In the genomic region with DNA sequence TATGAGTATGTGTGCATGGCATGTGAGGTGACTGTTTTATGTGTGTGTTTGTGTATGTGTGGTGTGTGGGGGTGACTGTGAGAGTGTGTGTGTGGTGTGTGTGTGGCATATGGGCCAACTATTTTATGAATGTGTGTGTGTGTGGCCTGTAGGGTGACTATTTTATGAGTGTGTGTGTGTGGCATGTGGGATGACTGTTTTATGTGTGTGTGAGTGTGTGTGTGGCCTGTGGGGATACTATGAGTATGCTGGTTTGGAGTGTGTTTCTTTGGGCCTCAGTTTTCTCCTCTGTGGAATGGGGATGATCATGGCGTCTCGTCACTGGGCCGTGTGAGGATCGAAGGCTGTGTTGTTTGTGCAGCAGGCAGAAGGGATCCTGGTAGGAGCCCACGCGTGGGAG, we compare ENCODE assay signal across 1 cellular context.
TF ChIP-seq lines count a peak whose summit lies in the region.

No MANE protein-coding gene starts in this region.

TF ChIP-seq in K562, 482 proteins besides CTCF, POLR2A, EP300 and RAD21 (continued from another document and continues in another):
- no peak for TF ChIP-seq TOE1 (IDR thresholded peaks at IDR 0.05; ENCODE audit: borderline replicate concordance)
- TF ChIP-seq TOE1 (CRISPR knock-in tag; IDR thresholded peaks at IDR 0.05; ENCODE audit: borderline replicate concordance, low read depth): no peak
- no peak for TF ChIP-seq KDM2B (CRISPR knock-in tag; IDR thresholded peaks at IDR 0.05)
- no peak for TF ChIP-seq ZNF263 (CRISPR knock-in tag; IDR thresholded peaks at IDR 0.05; ENCODE audit: borderline replicate concordance)
- TF ChIP-seq SMARCA4 (IDR thresholded peaks at IDR 0.05): 0 out of 2 replicates have a peak, but pooled peaks have one; percentile 9
- peak; percentile 92 for TF ChIP-seq ADNP (tag; IDR thresholded peaks at IDR 0.05)
- TF ChIP-seq ZNF75A (CRISPR knock-in tag; IDR thresholded peaks at IDR 0.05): no peak
- TF ChIP-seq SMARCB1 (IDR thresholded peaks at IDR 0.05; ENCODE audit: insufficient read length, low read depth): no peak
- no peak for TF ChIP-seq ZHX1 (conservative IDR thresholded peaks at IDR 0.05; ENCODE audit: low read length)
- TF ChIP-seq, protein P1, sequence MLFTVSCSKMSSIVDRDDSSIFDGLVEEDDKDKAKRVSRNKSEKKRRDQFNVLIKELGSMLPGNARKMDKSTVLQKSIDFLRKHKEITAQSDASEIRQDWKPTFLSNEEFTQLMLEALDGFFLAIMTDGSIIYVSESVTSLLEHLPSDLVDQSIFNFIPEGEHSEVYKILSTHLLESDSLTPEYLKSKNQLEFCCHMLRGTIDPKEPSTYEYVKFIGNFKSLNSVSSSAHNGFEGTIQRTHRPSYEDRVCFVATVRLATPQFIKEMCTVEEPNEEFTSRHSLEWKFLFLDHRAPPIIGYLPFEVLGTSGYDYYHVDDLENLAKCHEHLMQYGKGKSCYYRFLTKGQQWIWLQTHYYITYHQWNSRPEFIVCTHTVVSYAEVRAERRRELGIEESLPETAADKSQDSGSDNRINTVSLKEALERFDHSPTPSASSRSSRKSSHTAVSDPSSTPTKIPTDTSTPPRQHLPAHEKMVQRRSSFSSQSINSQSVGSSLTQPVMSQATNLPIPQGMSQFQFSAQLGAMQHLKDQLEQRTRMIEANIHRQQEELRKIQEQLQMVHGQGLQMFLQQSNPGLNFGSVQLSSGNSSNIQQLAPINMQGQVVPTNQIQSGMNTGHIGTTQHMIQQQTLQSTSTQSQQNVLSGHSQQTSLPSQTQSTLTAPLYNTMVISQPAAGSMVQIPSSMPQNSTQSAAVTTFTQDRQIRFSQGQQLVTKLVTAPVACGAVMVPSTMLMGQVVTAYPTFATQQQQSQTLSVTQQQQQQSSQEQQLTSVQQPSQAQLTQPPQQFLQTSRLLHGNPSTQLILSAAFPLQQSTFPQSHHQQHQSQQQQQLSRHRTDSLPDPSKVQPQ (CRISPR knock-in tag; IDR thresholded peaks at IDR 0.05; ENCODE audit: borderline replicate concordance): no peak
- TF ChIP-seq ETV1 (tag; conservative IDR thresholded peaks at IDR 0.05; ENCODE audit: low read depth): no peak
- TF ChIP-seq ZSCAN29 (IDR thresholded peaks at IDR 0.05): no peak
- TF ChIP-seq FUS (optimal IDR thresholded peaks at IDR 0.05; ENCODE audit: low read depth, low read length): no peak
- TF ChIP-seq HMG20A (CRISPR knock-in tag; conservative IDR thresholded peaks at IDR 0.05): no peak
- no peak for TF ChIP-seq FOXP4 (CRISPR knock-in tag; IDR thresholded peaks at IDR 0.05; ENCODE audit: borderline replicate concordance)
- TF ChIP-seq TAF1 (IDR thresholded peaks at IDR 0.05; ENCODE audit: control insufficient read depth, extremely low read depth, insufficient read depth, low read length, severe bottlenecking): no peak
- no peak for TF ChIP-seq JUN (IDR thresholded peaks at IDR 0.05; ENCODE audit: borderline replicate concordance, low read depth, low read length)
- TF ChIP-seq JUN (CRISPR knock-in tag; IDR thresholded peaks at IDR 0.05; ENCODE audit: borderline replicate concordance): no peak
- TF ChIP-seq TRIM24 (IDR thresholded peaks at IDR 0.05): peak in 1 of 2 experiments; percentile 20; a peak in 1 of 4 replicates
- TF ChIP-seq SMARCA5 (IDR thresholded peaks at IDR 0.05): peak; percentile 92
- no peak for TF ChIP-seq DNMT1 (IDR thresholded peaks at IDR 0.05)
- peak; percentile 81 for TF ChIP-seq RBM25 (IDR thresholded peaks at IDR 0.05; ENCODE audit: low read depth, low read length, severe bottlenecking)
- TF ChIP-seq SOX6 (IDR thresholded peaks at IDR 0.05): no peak
- TF ChIP-seq ZNF41 (CRISPR knock-in tag; conservative IDR thresholded peaks at IDR 0.05): no peak
- no peak for TF ChIP-seq HNRNPK (IDR thresholded peaks at IDR 0.05; ENCODE audit: low read depth, low read length, poor library complexity, severe bottlenecking)
- no peak for TF ChIP-seq ZNF318 (IDR thresholded peaks at IDR 0.05; ENCODE audit: borderline replicate concordance in 1 of 2, low read depth in 1 of 2)
- no peak for TF ChIP-seq ZNF766 (CRISPR knock-in tag; conservative IDR thresholded peaks at IDR 0.05)
- no peak for TF ChIP-seq PKNOX1 (IDR thresholded peaks at IDR 0.05)
- TF ChIP-seq CBX1 (IDR thresholded peaks at IDR 0.05; ENCODE audit: low read depth): peak; percentile 74; the same call in 1 of the 2 replicates
- no peak for TF ChIP-seq HNRNPUL1 (IDR thresholded peaks at IDR 0.05; ENCODE audit: low read length)
- TF ChIP-seq RFX5 (IDR thresholded peaks at IDR 0.05; ENCODE audit: low read depth, low read length): no peak
- peak; percentile 94 for TF ChIP-seq HDGF (IDR thresholded peaks at IDR 0.05)
- TF ChIP-seq SMARCC2 (IDR thresholded peaks at IDR 0.05; ENCODE audit: low read depth): no peak
- no peak for TF ChIP-seq CREM (IDR thresholded peaks at IDR 0.05; ENCODE audit: low read depth)
- no peak for TF ChIP-seq ZNF584 (CRISPR knock-in tag; IDR thresholded peaks at IDR 0.05; ENCODE audit: low read depth)
- no peak for TF ChIP-seq ZBTB17 (CRISPR knock-in tag; IDR thresholded peaks at IDR 0.05)
- no peak for TF ChIP-seq MYBL2 (IDR thresholded peaks at IDR 0.05; ENCODE audit: low read depth)
- TF ChIP-seq MYBL2 (CRISPR knock-in tag; IDR thresholded peaks at IDR 0.05; ENCODE audit: borderline replicate concordance): no peak
- TF ChIP-seq, protein P2, sequence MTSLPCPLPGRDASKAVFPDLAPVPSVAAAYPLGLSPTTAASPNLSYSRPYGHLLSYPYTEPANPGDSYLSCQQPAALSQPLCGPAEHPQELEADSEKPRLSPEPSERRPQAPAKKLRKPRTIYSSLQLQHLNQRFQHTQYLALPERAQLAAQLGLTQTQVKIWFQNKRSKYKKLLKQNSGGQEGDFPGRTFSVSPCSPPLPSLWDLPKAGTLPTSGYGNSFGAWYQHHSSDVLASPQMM (CRISPR knock-in tag; IDR thresholded peaks at IDR 0.05): no peak
